In the genomic region with DNA sequence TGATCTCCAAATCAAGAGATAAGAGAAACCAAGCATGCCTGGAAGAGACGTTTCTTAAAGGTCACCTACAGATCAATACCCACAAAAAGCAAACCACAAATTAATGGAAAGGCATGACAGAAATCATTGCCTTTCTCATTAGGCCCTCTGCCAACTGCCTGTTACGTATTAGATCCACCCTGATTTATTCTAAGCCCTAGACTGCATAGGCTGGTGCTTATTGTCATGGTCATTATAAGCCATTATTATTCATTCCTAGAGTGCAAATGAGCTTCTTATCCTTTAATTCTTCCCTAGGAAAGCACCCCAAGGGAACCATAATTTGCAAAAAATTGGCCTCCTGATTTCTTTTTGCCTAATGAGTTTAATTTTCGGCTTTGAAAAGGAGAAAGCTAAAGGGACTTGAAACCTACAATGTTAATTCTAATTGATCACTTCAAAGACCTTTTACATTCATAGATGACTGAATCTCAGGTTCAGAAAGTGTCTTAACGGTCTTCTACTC, we compare ENCODE assay signal across 2 cellular contexts.
TF ChIP-seq lines count a peak whose summit lies in the region.

No MANE protein-coding gene starts in this region.

TF ChIP-seq in IMR-90, 13 proteins besides CTCF, POLR2A, EP300 and RAD21:
- TF ChIP-seq MAZ (IDR thresholded peaks at IDR 0.05; ENCODE audit: borderline replicate concordance, low read depth, low read length) (no peak), NFE2L2 (IDR thresholded peaks at IDR 0.05; ENCODE audit: low read depth, low read length) (no peak), MAFK (IDR thresholded peaks at IDR 0.05; ENCODE audit: low read depth, low read length) (no peak)

TF ChIP-seq in endothelial cell of umbilical vein, 7 proteins besides CTCF, POLR2A, EP300 and RAD21:
- TF ChIP-seq GATA2 (IDR thresholded peaks at IDR 0.05; ENCODE audit: insufficient read depth, insufficient read length, low read depth, low read length): no peak
- no peak for TF ChIP-seq JUN (IDR thresholded peaks at IDR 0.05; ENCODE audit: borderline replicate concordance, insufficient read depth, insufficient read length, low read depth)
- TF ChIP-seq EZH2 (IDR thresholded peaks at IDR 0.05; ENCODE audit: borderline replicate concordance, low read depth, low read length, severe bottlenecking): no peak
- TF ChIP-seq, protein P1, sequence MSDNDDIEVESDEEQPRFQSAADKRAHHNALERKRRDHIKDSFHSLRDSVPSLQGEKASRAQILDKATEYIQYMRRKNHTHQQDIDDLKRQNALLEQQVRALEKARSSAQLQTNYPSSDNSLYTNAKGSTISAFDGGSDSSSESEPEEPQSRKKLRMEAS (IDR thresholded peaks at IDR 0.05; ENCODE audit: insufficient read depth, insufficient read length): no peak
- TF ChIP-seq MYC (IDR thresholded peaks at IDR 0.05; ENCODE audit: low read depth, low read length): no peak
- no peak for TF ChIP-seq FOS (IDR thresholded peaks at IDR 0.05; ENCODE audit: borderline replicate concordance, insufficient read depth, low read length)
- no peak for TF ChIP-seq POLR2AphosphoS5 (IDR thresholded peaks at IDR 0.05; ENCODE audit: insufficient read depth, low read depth, low read length)
